In genomic region chr10:110843031-110843430, GRCh38 we compare ENCODE assay signal across 8 cellular contexts. TPM values are rescaled to one million over a fixed set of nuclear protein-coding genes. Genes with fewer than 3 reads are reported as not detected.
DNase-seq lines count a peak whose midpoint lies in the region; ATAC-seq and TF ChIP-seq lines count a peak whose summit lies in the region.

No MANE protein-coding gene starts in this region.

- H3K27ac ChIP-seq in CD4-positive, CD25-positive, alpha-beta regulatory T cell (ENCODE audit: insufficient read depth, low read length, poor library complexity, severe bottlenecking): peak overlapping the region; percentile 47

- H3K36me3 Mint-ChIP-seq in CD4-positive, CD25-positive, alpha-beta regulatory T cell: no peaks in the 10 kb centered on the region
- no peaks in the 10 kb centered on the region for H3K36me3 Mint-ChIP-seq in nephron (ENCODE audit: low read depth)

- peaks cover 0 to 2% (median 0%) of the 10 kb centered on the region in 7 donors for H3K9me3 Mint-ChIP-seq in CD4-positive, CD25-positive, alpha-beta regulatory T cell
- H3K9me3 Mint-ChIP-seq in nephron: no peaks in the 10 kb centered on the region

- H3K4me1 Mint-ChIP-seq in CD4-positive, CD25-positive, alpha-beta regulatory T cell: peaks cover 11 to 56% (median 20%) of the 10 kb centered on the region in 4 donors
- peaks cover 52% of the 10 kb centered on the region for H3K4me1 Mint-ChIP-seq in nephron

- peak overlapping the region in 2 of 4 donors; percentile 23 to 47 for H3K4me3 Mint-ChIP-seq in CD4-positive, CD25-positive, alpha-beta regulatory T cell
- H3K4me3 Mint-ChIP-seq in nephron: no peak overlapping the region

- no peaks in the 10 kb centered on the region for H3K27me3 ChIP-seq in CD4-positive, CD25-positive, alpha-beta regulatory T cell (ENCODE audit: control insufficient read depth, insufficient read depth, low read length)

- no peaks in the 10 kb centered on the region for H3K27me3 Mint-ChIP-seq in CD4-positive, CD25-positive, alpha-beta regulatory T cell
- peaks cover 3% of the 10 kb centered on the region for H3K27me3 Mint-ChIP-seq in nephron (ENCODE audit: low read depth)

- H3K4me3 ChIP-seq in CD4-positive, CD25-positive, alpha-beta regulatory T cell (ENCODE audit: low read depth, low read length): peak overlapping the region; percentile 16

- H3K36me3 ChIP-seq in CD4-positive, CD25-positive, alpha-beta regulatory T cell (ENCODE audit: control insufficient read depth, insufficient read depth, low read length): no peaks in the 10 kb centered on the region

- H3K27ac Mint-ChIP-seq in CD4-positive, CD25-positive, alpha-beta regulatory T cell: peak overlapping the region; percentile 71 to 76 (median 73)
- peak overlapping the region; percentile 8 to 73 (median 52) for H3K27ac Mint-ChIP-seq in nephron

- peak; percentile 28 to 51 for ATAC-seq in CD4-positive, CD25-positive, alpha-beta regulatory T cell (ENCODE audit: low read depth in 2 of 2)
- ATAC-seq in HG03108 (IDR thresholded peaks at IDR 0.05; ENCODE audit: unreplicated experiment): peak; percentile 57

- no peaks in the 10 kb centered on the region for H3K9me3 ChIP-seq in CD4-positive, CD25-positive, alpha-beta regulatory T cell (ENCODE audit: control insufficient read depth in 2 of 2, low read length in 2 of 2)

- peaks cover 20% of the 10 kb centered on the region for H3K4me1 ChIP-seq in CD4-positive, CD25-positive, alpha-beta regulatory T cell (ENCODE audit: control insufficient read depth, insufficient read depth, low read length, poor library complexity, severe bottlenecking)

- no peak for TF ChIP-seq CTCF in nephron (IDR thresholded peaks at IDR 0.05; ENCODE audit: unreplicated experiment in 3 of 3)

- peak; percentile 35 to 72 (median 39) for DNase-seq in CD4-positive, CD25-positive, alpha-beta regulatory T cell
- DNase-seq in GM19238 (ENCODE audit: insufficient read length, low spot score): peak; percentile 71
- DNase-seq in activated CD4-positive, alpha-beta T cell treated with anti-CD3 and anti-CD28 coated beads, Interleukin-2, amount 50 U/mL, for 4 hours: peak; percentile 15 to 27
- DNase-seq in NCI-H2107 treated with DMSO at 0.1 percent for 48 hours (lab: John Stamatoyannopoulos, UW; ENCODE audit: unreplicated experiment): no peak
- no peak for DNase-seq in NCI-H2196 (lab: John Stamatoyannopoulos, UW; ENCODE audit: unreplicated experiment)
- DNase-seq in EL: no peak

RNA-seq across cellular contexts. Expression of gene PDCD4, which starts 28.7 kb away (rescaled TPM):
- total RNA-seq in CD4-positive, CD25-positive, alpha-beta regulatory T cell: 213 TPM
- 100 to 1,000 TPM; 167 to 224 (median 195) TPM for polyA plus RNA-seq in CD4-positive, CD25-positive, alpha-beta regulatory T cell

Comparison
In these comparisons a context has a peak if more than half of its experiments do, and no peak if none do; other contexts are left out.
1. DNase-seq: peak in CD4-positive, CD25-positive, alpha-beta regulatory T cell (3 of 3), GM19238 (single experiment) and activated CD4-positive, alpha-beta T cell treated with anti-CD3 and anti-CD28 coated beads, Interleukin-2, amount 50 U/mL, for 4 hours (2 of 2); none in NCI-H2107 treated with DMSO at 0.1 percent for 48 hours (single experiment), NCI-H2196 (single experiment) and EL (single experiment).